19 cellular contexts compared by ENCODE assay signal in genomic region chr13:47134939-47135489, GRCh38.
"Had no signal": no experiment of that assay in that cellular context is flagged by ENCODE, and none has a peak within 500 bp of the region (broad histone marks: within the 10 kb centered on the region; RNA-seq: fewer than 3 reads in every experiment).

No MANE protein-coding gene starts in this region.

- DNase-seq: activated CD4-positive, alpha-beta T cell treated with anti-CD3 and anti-CD28 coated beads, Interleukin-2, amount 10 ng/mL, durations not matched to agents 7 days and 5 days; activated CD4-positive, CD25-positive, alpha-beta regulatory T cell; activated naive CD4-positive, alpha-beta T cell treated with Interleukin-2 at 50 U/mL for 16 hours; activated T-cell treated with anti-CD3 and anti-CD28 coated beads for 4 hours; anterior cingulate cortex; brain microvascular endothelial cell; stimulated activated CD4-positive, alpha-beta T cell treated with anti-CD3 and anti-CD28 coated beads, Interleukin-4, amount 100 ng/mL, for 24 hours; stimulated activated naive CD4-positive, alpha-beta T cell treated with Interleukin-2 at 50 U/mL for 16 hours; substantia nigra had no signal

- H3K4me1 ChIP-seq: right atrium auricular region, tibial nerve had no signal

- H3K36me3 ChIP-seq: brain microvascular endothelial cell, esophagus muscularis mucosa, right atrium auricular region, tibial nerve had no signal

- H3K4me1 Mint-ChIP-seq: activated CD4-positive, alpha-beta T cell treated with anti-CD3 and anti-CD28 coated beads, Interleukin-2, amount 10 ng/mL, durations not matched to agents 7 days and 5 days; activated T-helper 17 cell treated with anti-CD3 and anti-CD28 coated beads, Interleukin-2, amount 50 U/mL, for 72 hours; central memory CD8-positive, alpha-beta T cell had no signal

- H3K27ac Mint-ChIP-seq: activated CD4-positive, alpha-beta T cell treated with anti-CD3 and anti-CD28 coated beads, Interleukin-2, amount 10 ng/mL, durations not matched to agents 7 days and 5 days; activated T-helper 17 cell treated with anti-CD3 and anti-CD28 coated beads, Interleukin-2, amount 50 U/mL, for 72 hours; mesothelial cell of epicardium had no signal

- H3K4me3 ChIP-seq: coronary artery, esophagus muscularis mucosa, lung, right atrium auricular region, skin epidermis, tibial nerve had no signal

- H3K27me3 Mint-ChIP-seq: central memory CD8-positive, alpha-beta T cell; progenitor cell of endocrine pancreas had no signal

- H3K9me3 Mint-ChIP-seq: activated CD4-positive, alpha-beta T cell treated with anti-CD3 and anti-CD28 coated beads, Interleukin-2, amount 10 ng/mL, durations not matched to agents 7 days and 5 days; activated T-helper 17 cell treated with anti-CD3 and anti-CD28 coated beads, Interleukin-2, amount 50 U/mL, for 72 hours; central memory CD8-positive, alpha-beta T cell had no signal

- H3K9me3 ChIP-seq: esophagus muscularis mucosa, right atrium auricular region, tibial nerve had no signal

- H3K27ac ChIP-seq: brain microvascular endothelial cell, coronary artery, esophagus muscularis mucosa, right atrium auricular region, skin epidermis, tibial nerve had no signal

- ATAC-seq: activated T-helper 17 cell treated with anti-CD3 and anti-CD28 coated beads, Interleukin-2, amount 50 U/mL, for 72 hours had no signal

- H3K36me3 Mint-ChIP-seq: mesothelial cell of epicardium had no signal

- H3K27me3 ChIP-seq: brain microvascular endothelial cell, esophagus muscularis mucosa, right atrium auricular region, tibial nerve had no signal

- H3K4me3 Mint-ChIP-seq: activated CD4-positive, alpha-beta T cell treated with anti-CD3 and anti-CD28 coated beads, Interleukin-2, amount 10 ng/mL, durations not matched to agents 7 days and 5 days; activated T-helper 17 cell treated with anti-CD3 and anti-CD28 coated beads, Interleukin-2, amount 50 U/mL, for 72 hours; central memory CD8-positive, alpha-beta T cell; mesothelial cell of epicardium had no signal
